In genomic region chr2:174985624-174986023, GRCh38 we compare ENCODE assay signal across 8 cellular contexts. TPM values are rescaled to one million over a fixed set of nuclear protein-coding genes. Genes with fewer than 3 reads are reported as not detected.
DNase-seq lines count a peak whose midpoint lies in the region; ATAC-seq and TF ChIP-seq lines count a peak whose summit lies in the region.
"Had no signal": no experiment of that assay in that cellular context is flagged by ENCODE, and none has a peak within 500 bp of the region (broad histone marks: within the 10 kb centered on the region; RNA-seq: fewer than 3 reads in every experiment).

No MANE protein-coding gene starts in this region.

- peak overlapping the region; percentile 31 for H2AFZ ChIP-seq in fibroblast of lung (ENCODE audit: low read length)

- H3K9me3 Mint-ChIP-seq in stimulated activated naive CD8-positive, alpha-beta T cell treated with anti-CD3 and anti-CD28 coated beads, Interleukin-15, amount 100 ng/mL, for 72 hours: no peaks in the 10 kb centered on the region

- TF ChIP-seq POLR2A in Peyer's patch (IDR thresholded peaks at IDR 0.05): no peak

- DNase-seq in H4 (ENCODE audit: low spot score): peak; percentile 19
- no peak for DNase-seq in Peyer's patch
- DNase-seq in fibroblast of lung (ENCODE audit: low read depth in 2 of 2): peak; percentile 36 to 73
- no peak for DNase-seq in sciatic nerve (ENCODE audit: low spot score)
- no peak for DNase-seq in ureter (ENCODE audit: low spot score)
- no peak for DNase-seq in stimulated activated naive CD8-positive, alpha-beta T cell treated with anti-CD3 and anti-CD28 coated beads, Interleukin-15, amount 100 ng/mL, for 72 hours

- H3K27me3 ChIP-seq in Peyer's patch (no peaks in the 10 kb centered on the region), fibroblast of lung (ENCODE audit: control insufficient read depth, insufficient read depth, low read length) (no peaks in the 10 kb centered on the region)

- H3K36me3 ChIP-seq in Peyer's patch (no peaks in the 10 kb centered on the region), fibroblast of lung (ENCODE audit: control insufficient read depth, insufficient read depth, low read length) (no peaks in the 10 kb centered on the region)

- H3K4me2 ChIP-seq in fibroblast of lung (ENCODE audit: extremely low read depth, insufficient read depth, low read length): no peak overlapping the region

- TF ChIP-seq CTCF in Peyer's patch (IDR thresholded peaks at IDR 0.05) (peak in 5 of 6 experiments; percentile 13 to 68 (median 58)), fibroblast of lung (conservative IDR thresholded peaks at IDR 0.05 in 1 of 2, IDR thresholded peaks at IDR 0.05 in 1 of 2; ENCODE audit: low read depth in 1 of 2, low read length in 2 of 2) (peak; percentile 47 to 60)

- no peaks in the 10 kb centered on the region for H3K79me2 ChIP-seq in fibroblast of lung (ENCODE audit: control insufficient read depth, insufficient read depth, low read length)

- no peaks in the 10 kb centered on the region for H3K4me1 ChIP-seq in Peyer's patch
- peaks cover 8% of the 10 kb centered on the region for H3K4me1 ChIP-seq in fibroblast of lung (ENCODE audit: control insufficient read depth, extremely low read depth, insufficient read depth, low read length)

- no peak overlapping the region for H3K9ac ChIP-seq in fibroblast of lung (ENCODE audit: insufficient read depth, low read length)

- H3K4me3 Mint-ChIP-seq in stimulated activated naive CD8-positive, alpha-beta T cell treated with anti-CD3 and anti-CD28 coated beads, Interleukin-15, amount 100 ng/mL, for 72 hours: no peak overlapping the region
- H3K4me3 Mint-ChIP-seq: activated naive CD8-positive, alpha-beta T cell had no signal

- no peak overlapping the region for H3K27ac ChIP-seq in Peyer's patch
- no peak overlapping the region for H3K27ac ChIP-seq in fibroblast of lung (ENCODE audit: insufficient read depth, low read length)

- ATAC-seq in sciatic nerve: peak; percentile 33
- ATAC-seq in HG03045 (IDR thresholded peaks at IDR 0.05; ENCODE audit: unreplicated experiment): no peak
- ATAC-seq in stimulated activated naive CD8-positive, alpha-beta T cell treated with anti-CD3 and anti-CD28 coated beads, Interleukin-15, amount 100 ng/mL, for 72 hours: no peak

- H3K9me3 ChIP-seq in Peyer's patch (no peaks in the 10 kb centered on the region), fibroblast of lung (ENCODE audit: control insufficient read depth, insufficient read depth, low read depth, low read length) (no peaks in the 10 kb centered on the region)

- H3K27me3 Mint-ChIP-seq in stimulated activated naive CD8-positive, alpha-beta T cell treated with anti-CD3 and anti-CD28 coated beads, Interleukin-15, amount 100 ng/mL, for 72 hours: no peaks in the 10 kb centered on the region

- no peak overlapping the region for H3K27ac Mint-ChIP-seq in stimulated activated naive CD8-positive, alpha-beta T cell treated with anti-CD3 and anti-CD28 coated beads, Interleukin-15, amount 100 ng/mL, for 72 hours
- H3K27ac Mint-ChIP-seq: activated naive CD8-positive, alpha-beta T cell had no signal

- H4K20me1 ChIP-seq in fibroblast of lung (ENCODE audit: control insufficient read depth, extremely low read depth, insufficient read depth, low read length): no peaks in the 10 kb centered on the region

- intact Hi-C loops in sciatic nerve (cut with DNase I): no loop called here

- no peak overlapping the region for H3K4me3 ChIP-seq in Peyer's patch
- no peak overlapping the region for H3K4me3 ChIP-seq in fibroblast of lung (replicated peaks in 1 of 4; ENCODE audit: control extremely low read depth in 1 of 4, insufficient read depth in 1 of 4, low read depth in 3 of 4, low read length in 4 of 4)

- H3K4me1 Mint-ChIP-seq in stimulated activated naive CD8-positive, alpha-beta T cell treated with anti-CD3 and anti-CD28 coated beads, Interleukin-15, amount 100 ng/mL, for 72 hours: peaks cover 10% of the 10 kb centered on the region

RNA-seq across cellular contexts. Expression of gene CHN1, which starts 19.6 kb away (rescaled TPM):
- total RNA-seq in H4 (2014; rRNA removed; shearing (Covaris generic)): 14.5 and 18.5 TPM in 2 replicates
- 10 to 100 TPM in 2 of 4 donors, 1 to 10 TPM in 2; 3.4 to 60.2 (median 7.1) TPM for total RNA-seq in Peyer's patch
- 59.1 and 203 TPM in 2 replicates for total RNA-seq in fibroblast of lung
- 285 and 904 TPM in 2 replicates for polyA plus RNA-seq in fibroblast of lung
- polyA plus RNA-seq in fibroblast of lung (2012): 154 and 432 TPM in 2 replicates
- polyA minus RNA-seq in fibroblast of lung (ENCODE audit: low replicate concordance): 51.6 and 216 TPM in 2 replicates
- 38.4 TPM for total RNA-seq in sciatic nerve
- 13.4 TPM for total RNA-seq in ureter

Comparison
In these comparisons a context has a peak if more than half of its experiments do, and no peak if none do; other contexts are left out.
1. DNase-seq: peak in H4 (single experiment) and fibroblast of lung (2 of 2); none in Peyer's patch (0 of 3), sciatic nerve (single experiment), ureter (single experiment) and stimulated activated naive CD8-positive, alpha-beta T cell treated with anti-CD3 and anti-CD28 coated beads, Interleukin-15, amount 100 ng/mL, for 72 hours (0 of 2).